ENCODE assay signal across 18 cellular contexts in the genomic region with DNA sequence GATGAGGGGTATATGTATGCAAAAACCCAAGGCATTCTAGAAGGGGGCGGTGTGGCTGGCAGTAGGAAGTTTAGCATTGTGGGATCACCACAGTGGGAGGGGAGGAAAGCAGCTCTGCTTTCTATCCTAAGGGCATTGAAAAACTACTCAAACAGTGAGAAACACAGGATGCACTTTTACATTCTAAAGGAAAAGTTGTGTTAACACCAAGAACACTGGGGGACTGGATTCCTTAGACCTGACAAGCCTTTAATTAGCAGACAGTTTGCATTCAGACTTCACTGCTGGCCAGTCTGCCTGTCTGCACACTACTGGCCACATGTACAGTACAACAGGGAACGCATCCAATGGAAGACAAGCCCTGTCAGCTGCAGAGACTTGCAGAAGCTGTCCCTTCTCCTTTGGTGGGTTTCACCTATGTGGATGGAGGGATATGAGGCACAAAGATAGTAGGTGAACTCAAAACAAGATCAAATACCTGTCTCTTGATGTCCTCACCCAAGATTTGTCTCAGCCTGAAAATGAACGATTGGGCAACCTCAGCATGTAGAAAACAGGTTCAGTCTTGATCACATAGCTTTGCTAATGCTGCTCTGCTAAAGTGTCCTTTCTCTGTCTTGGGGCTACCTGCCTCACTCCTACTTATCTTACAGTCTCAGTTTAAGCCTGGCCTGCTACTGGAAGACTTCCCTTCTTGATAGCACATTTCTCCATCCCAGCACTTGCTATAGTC.
"Had no signal": no experiment of that assay in that cellular context is flagged by ENCODE, and none has a peak within 500 bp of the region (broad histone marks: within the 10 kb centered on the region; RNA-seq: fewer than 3 reads in every experiment).

No MANE protein-coding gene starts in this region.

- H3K36me3 Mint-ChIP-seq: activated naive CD8-positive, alpha-beta T cell; immature natural killer cell; natural killer cell treated with Interleukin-12 subunit alpha and Interleukin-12 subunit beta and Interleukin-15 and Interleukin-18, amount 100 ng/mL, for 72 hours; stimulated activated naive B cell treated with anti-CD40 and anti-IgM and Interleukin-4, amounts not matched to agents 10 μg/mL and 1 μg/mL and 100 μg/mL, for 72 hours had no signal

- H3K4me1 Mint-ChIP-seq: immature natural killer cell had no signal

- H3K4me3 ChIP-seq: dorsolateral prefrontal cortex, gastrocnemius medialis, heart right ventricle, prostate gland, right lobe of liver, spleen, transverse colon had no signal

- H3K27ac Mint-ChIP-seq: activated naive CD8-positive, alpha-beta T cell; immature natural killer cell; natural killer cell treated with Interleukin-12 subunit alpha and Interleukin-12 subunit beta and Interleukin-15 and Interleukin-18, amount 100 ng/mL, for 72 hours; stimulated activated naive B cell treated with anti-CD40 and anti-IgM and Interleukin-4, amounts not matched to agents 10 μg/mL and 1 μg/mL and 100 μg/mL, for 72 hours had no signal

- H3K27me3 ChIP-seq: right lobe of liver, transverse colon had no signal

- H3K27me3 Mint-ChIP-seq: natural killer cell treated with Interleukin-12 subunit alpha and Interleukin-12 subunit beta and Interleukin-15 and Interleukin-18, amount 100 ng/mL, for 72 hours had no signal

- ATAC-seq: activated CD4-positive, CD25-positive, alpha-beta regulatory T cell treated with anti-CD3 and anti-CD28 coated beads, Interleukin-2, amount 50 U/mL, for 24 hours; gastrocnemius medialis; heart right ventricle; left lobe of liver; natural killer cell treated with Interleukin-12 subunit alpha and Interleukin-12 subunit beta and Interleukin-15 and Interleukin-18, amount 100 ng/mL, for 72 hours; right lobe of liver; stimulated activated naive B cell treated with anti-CD40 and anti-IgM and Interleukin-4, amounts not matched to agents 10 μg/mL and 1 μg/mL and 100 μg/mL, for 72 hours had no signal

- DNase-seq: activated CD4-positive, alpha-beta T cell treated with anti-CD3 and anti-CD28 coated beads, Interleukin-2, amount 50 U/mL, for 4 hours; activated effector memory CD4-positive, alpha-beta T cell treated with anti-CD3 and anti-CD28 coated beads, Interleukin-2, amount 50 U/mL, for 16 hours; activated T-cell treated with anti-CD3 and anti-CD28 coated beads, Interleukin-2, amount 50 U/mL, for 1 hour; amygdala; dorsolateral prefrontal cortex; gastrocnemius medialis; heart right ventricle; immature natural killer cell; right lobe of liver; spleen; stimulated activated CD4-positive, alpha-beta T cell treated with anti-CD3 and anti-CD28 coated beads, Interleukin-2, amount 100 ng/mL, for 24 hours; stimulated activated naive B cell treated with anti-CD40 and anti-IgM and Interleukin-4, amounts not matched to agents 10 μg/mL and 1 μg/mL and 100 μg/mL, for 72 hours; transverse colon had no signal

- H3K27ac ChIP-seq: dorsolateral prefrontal cortex, gastrocnemius medialis, heart right ventricle, prostate gland, right lobe of liver, spleen, transverse colon had no signal

- H3K4me1 ChIP-seq: gastrocnemius medialis, heart right ventricle, prostate gland, right lobe of liver, spleen, transverse colon had no signal

- H3K36me3 ChIP-seq: gastrocnemius medialis, heart right ventricle, prostate gland, right lobe of liver, spleen, transverse colon had no signal

- H3K4me3 Mint-ChIP-seq: activated naive CD8-positive, alpha-beta T cell; immature natural killer cell; natural killer cell treated with Interleukin-12 subunit alpha and Interleukin-12 subunit beta and Interleukin-15 and Interleukin-18, amount 100 ng/mL, for 72 hours; stimulated activated naive B cell treated with anti-CD40 and anti-IgM and Interleukin-4, amounts not matched to agents 10 μg/mL and 1 μg/mL and 100 μg/mL, for 72 hours had no signal

- H3K9me3 ChIP-seq: gastrocnemius medialis, prostate gland, right lobe of liver, spleen, transverse colon had no signal
